1 cellular context compared by ENCODE assay signal in genomic region chr1:3326516-3327388, GRCh38.
TF ChIP-seq lines count a peak whose summit lies in the region.

No MANE protein-coding gene starts in this region.

TF ChIP-seq in HepG2, 621 proteins besides CTCF, POLR2A, EP300 and RAD21 (continued from another document and continues in another):
- TF ChIP-seq YEATS2 (CRISPR knock-in tag; IDR thresholded peaks at IDR 0.05; ENCODE audit: borderline replicate concordance) (peak; percentile 54; the same call in 1 of the 2 replicates), PHF8 (CRISPR knock-in tag; IDR thresholded peaks at IDR 0.05) (peak; percentile 52; the same call in 1 of the 2 replicates), ZNF883 (CRISPR knock-in tag; IDR thresholded peaks at IDR 0.05; ENCODE audit: not compliant biosample characterization) (peak; percentile 48), ZNF749 (CRISPR knock-in tag; IDR thresholded peaks at IDR 0.05; ENCODE audit: borderline replicate concordance) (no peak), ZNF790 (CRISPR knock-in tag; IDR thresholded peaks at IDR 0.05; ENCODE audit: borderline replicate concordance) (no peak), GLMP (CRISPR knock-in tag; IDR thresholded peaks at IDR 0.05; ENCODE audit: borderline replicate concordance) (no peak), PLSCR1 (CRISPR knock-in tag; IDR thresholded peaks at IDR 0.05; ENCODE audit: borderline replicate concordance) (no peak), ZXDC (CRISPR knock-in tag; IDR thresholded peaks at IDR 0.05) (no peak), SALL1 (CRISPR knock-in tag; IDR thresholded peaks at IDR 0.05) (peak; percentile 90), KDM5A (IDR thresholded peaks at IDR 0.05; ENCODE audit: borderline replicate concordance, low read length) (no peak), MEIS2 (CRISPR knock-in tag; IDR thresholded peaks at IDR 0.05) (no peak), SPEN (CRISPR knock-in tag; IDR thresholded peaks at IDR 0.05; ENCODE audit: low read depth) (peak; percentile 70), TP53 (CRISPR knock-in tag; conservative IDR thresholded peaks at IDR 0.05) (no peak), CHCHD3 (CRISPR knock-in tag; IDR thresholded peaks at IDR 0.05) (no peak), MXD4 (CRISPR knock-in tag; IDR thresholded peaks at IDR 0.05) (peak; percentile 75; the same call in 1 of the 2 replicates), PRPF4 (IDR thresholded peaks at IDR 0.05; ENCODE audit: low read depth, low read length, poor library complexity, severe bottlenecking) (no peak), CSRNP1 (CRISPR knock-in tag; IDR thresholded peaks at IDR 0.05) (peak; percentile 92), KDM5B (CRISPR knock-in tag; IDR thresholded peaks at IDR 0.05; ENCODE audit: borderline replicate concordance) (no peak), GLI4 (CRISPR knock-in tag; IDR thresholded peaks at IDR 0.05; ENCODE audit: borderline replicate concordance) (no peak), SIN3A (IDR thresholded peaks at IDR 0.05; ENCODE audit: borderline replicate concordance, low read depth, low read length) (no peak; the same call in 1 of the 2 replicates), SALL2 (CRISPR knock-in tag; IDR thresholded peaks at IDR 0.05) (0 out of 2 replicates have a peak, but pooled peaks have one; percentile 26), ZNF367 (CRISPR knock-in tag; IDR thresholded peaks at IDR 0.05; ENCODE audit: borderline replicate concordance) (no peak), ZNF17 (CRISPR knock-in tag; IDR thresholded peaks at IDR 0.05) (no peak), ZNF414 (CRISPR knock-in tag; IDR thresholded peaks at IDR 0.05) (no peak), ZNF10 (CRISPR knock-in tag; IDR thresholded peaks at IDR 0.05; ENCODE audit: borderline replicate concordance, low read depth) (no peak), RXRB (CRISPR knock-in tag; IDR thresholded peaks at IDR 0.05; ENCODE audit: borderline replicate concordance) (peak; percentile 69), SYNCRIP (IDR thresholded peaks at IDR 0.05; ENCODE audit: insufficient read depth, low read depth, low read length) (no peak), PRDM4 (CRISPR knock-in tag; IDR thresholded peaks at IDR 0.05; ENCODE audit: borderline replicate concordance) (no peak), ZNF550 (CRISPR knock-in tag; IDR thresholded peaks at IDR 0.05; ENCODE audit: borderline replicate concordance) (no peak), DR1 (CRISPR knock-in tag; IDR thresholded peaks at IDR 0.05) (no peak; the same call in 1 of the 2 replicates), HINFP (CRISPR knock-in tag; IDR thresholded peaks at IDR 0.05; ENCODE audit: low read depth) (no peak), ZNF574 (CRISPR knock-in tag; IDR thresholded peaks at IDR 0.05) (peak; percentile 38; the same call in 1 of the 2 replicates), FOXC1 (CRISPR knock-in tag; IDR thresholded peaks at IDR 0.05; ENCODE audit: borderline replicate concordance) (peak; percentile 35; the same call in 1 of the 2 replicates), ZBTB44 (CRISPR knock-in tag; IDR thresholded peaks at IDR 0.05) (no peak), ZBTB1 (CRISPR knock-in tag; IDR thresholded peaks at IDR 0.05; ENCODE audit: borderline replicate concordance) (no peak), HHEX (CRISPR knock-in tag; IDR thresholded peaks at IDR 0.05) (no peak), STAT5B (CRISPR knock-in tag; IDR thresholded peaks at IDR 0.05) (no peak), ZFP36L1 (CRISPR knock-in tag; IDR thresholded peaks at IDR 0.05) (no peak), HMGXB4 (CRISPR knock-in tag; IDR thresholded peaks at IDR 0.05; ENCODE audit: borderline replicate concordance in 1 of 2, low read depth in 1 of 2) (peak; percentile 47 to 59; a peak in 2 of 4 replicates), POLR2AphosphoS5 (IDR thresholded peaks at IDR 0.05; ENCODE audit: low read depth, low read length) (peak; percentile 63), NR0B2 (CRISPR knock-in tag; IDR thresholded peaks at IDR 0.05) (no peak)
